ENCODE assay signal across 7 cellular contexts in the genomic region with DNA sequence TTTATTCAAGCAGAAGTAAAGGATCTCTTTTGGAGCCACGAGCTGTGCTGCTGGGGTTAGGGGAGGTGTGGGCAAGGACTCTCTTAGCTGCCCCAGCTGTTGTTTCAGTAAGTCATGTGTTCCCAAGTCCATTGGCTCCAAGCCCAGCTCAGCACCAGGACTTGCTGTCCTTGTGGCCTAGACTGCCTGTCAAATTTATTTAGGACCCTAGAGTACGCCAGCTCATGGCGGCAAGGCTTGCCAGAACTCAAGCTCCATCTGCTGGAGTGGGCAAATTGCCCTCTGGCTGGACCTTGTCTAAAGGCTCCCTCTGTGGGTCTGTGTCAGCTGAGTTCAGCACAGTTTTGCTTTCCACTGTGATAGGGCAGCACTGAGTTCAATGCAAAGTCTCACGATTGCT.
A peak's percentile ranks its signal among the peaks of the same experiment; 100 is the strongest.
DNase-seq lines count a peak whose midpoint lies in the region; ATAC-seq and TF ChIP-seq lines count a peak whose summit lies in the region.
"Not testable (repeated sequence)": the region's sequence is repeated elsewhere in the genome, so short reads cannot be mapped to it uniquely, and the experiment has no call there.

No MANE protein-coding gene starts in this region.

- not testable (repeated sequence) for H3K4me3 ChIP-seq in gastroesophageal sphincter, heart right ventricle, sigmoid colon, transverse colon

- not testable (repeated sequence) for TF ChIP-seq POLR2A in gastroesophageal sphincter (IDR thresholded peaks at IDR 0.05); sigmoid colon (IDR thresholded peaks at IDR 0.05); transverse colon (IDR thresholded peaks at IDR 0.05)

- not testable (repeated sequence) for TF ChIP-seq CTCF in gastroesophageal sphincter (IDR thresholded peaks at IDR 0.05); heart right ventricle (IDR thresholded peaks at IDR 0.05); sigmoid colon (IDR thresholded peaks at IDR 0.05); transverse colon (IDR thresholded peaks at IDR 0.05)

- not testable (repeated sequence) for DNase-seq in Right ventricle myocardium superior, left ventricle myocardium superior
- DNase-seq in heart right ventricle (peak in 1 of 2 donors; percentile 41), posterior cingulate gyrus (peak in 6 of 10 donors; percentile 9 to 43 (median 27)), sigmoid colon (peak; percentile 75), transverse colon (peak; percentile 7)

- ATAC-seq in gastroesophageal sphincter (peak; percentile 34), Right ventricle myocardium superior (ENCODE audit: poor library complexity) (peak; percentile 98), heart right ventricle (peak; percentile 38 to 98 (median 84)), left ventricle myocardium superior (peak; percentile 99)

- intact Hi-C loops in Right ventricle myocardium superior (cut with DNase I); heart right ventricle (cut with DNase I); left ventricle myocardium superior (cut with micrococcal nuclease); posterior cingulate gyrus (cut with DNase I); sigmoid colon (cut with DNase I); transverse colon (cut with DNase I; ENCODE audit: low total_unique reads): not testable (repeated sequence)

- not testable (repeated sequence) for H3K36me3 ChIP-seq in gastroesophageal sphincter, heart right ventricle, sigmoid colon, transverse colon

- H3K27ac ChIP-seq in gastroesophageal sphincter, heart right ventricle, sigmoid colon, transverse colon: not testable (repeated sequence)

- not testable (repeated sequence) for TF ChIP-seq EP300 in gastroesophageal sphincter (IDR thresholded peaks at IDR 0.05); sigmoid colon (IDR thresholded peaks at IDR 0.05); transverse colon (IDR thresholded peaks at IDR 0.05; ENCODE audit: low read depth)

- H3K9me3 ChIP-seq in gastroesophageal sphincter, heart right ventricle, sigmoid colon, transverse colon: not testable (repeated sequence)

- WGBS in gastroesophageal sphincter (ENCODE audit: low coverage in 1 of 2), 2 donors: no CpG with 5 or more reads among the region's 4 CpGs
- 28 to 57% methylated on average over 3 of the region's 4 CpGs for WGBS in heart right ventricle, 2 donors
- WGBS in sigmoid colon, 2 donors: 68 to 75% methylated on average over 3 of the region's 4 CpGs
- WGBS in transverse colon (ENCODE audit: low coverage in 1 of 2), 2 donors: 14% methylated on average over 1 of the region's 4 CpGs; no CpG with 5 or more reads in 1 of the 2 donors

- H3K27me3 ChIP-seq in gastroesophageal sphincter, heart right ventricle, sigmoid colon, transverse colon: not testable (repeated sequence)

- in situ Hi-C loops in transverse colon (cut with MboI; ENCODE audit: low pct_ligation_motif_present in 1 of 4, low pct_unique_long_range_greater_than_20kb in 1 of 4, low sequenced_read_pairs in 3 of 4): not testable (repeated sequence)

- H3K4me1 ChIP-seq in gastroesophageal sphincter, heart right ventricle, sigmoid colon, transverse colon: not testable (repeated sequence)

Comparison
In these comparisons a context has a peak if more than half of its experiments do, and no peak if none do; other contexts are left out.
1. ATAC-seq: peak in every context shown above with its lines; median percentile 99 in left ventricle myocardium superior; 98 in Right ventricle myocardium superior; 84 in heart right ventricle; 34 in gastroesophageal sphincter.